ENCODE assay signal across 14 cellular contexts in genomic region chr21:15390049-15390448, GRCh38.
DNase-seq lines count a peak whose midpoint lies in the region; ATAC-seq and TF ChIP-seq lines count a peak whose summit lies in the region.
"Had no signal": no experiment of that assay in that cellular context is flagged by ENCODE, and none has a peak within 500 bp of the region (broad histone marks: within the 10 kb centered on the region; RNA-seq: fewer than 3 reads in every experiment).

No MANE protein-coding gene starts in this region.

- H3K27me3 ChIP-seq in mammary epithelial cell (ENCODE audit: insufficient read depth, low read length) (no peaks in the 10 kb centered on the region), foreskin keratinocyte (no peaks in the 10 kb centered on the region), SJCRH30 (no peaks in the 10 kb centered on the region)

- no peak overlapping the region for H2AFZ ChIP-seq in mammary epithelial cell (ENCODE audit: low read depth, low read length)
- H2AFZ ChIP-seq: GM23338 had no signal

- H3K9me3 ChIP-seq in mammary epithelial cell (replicated peaks; ENCODE audit: insufficient read depth, low read length) (no peaks in the 10 kb centered on the region), SJCRH30 (replicated peaks) (no peaks in the 10 kb centered on the region)
- H3K9me3 ChIP-seq: Caco-2 had no signal

- TF ChIP-seq CTCF in RWPE1 (conservative IDR thresholded peaks at IDR 0.05; ENCODE audit: low read depth) (no peak), mammary epithelial cell (conservative IDR thresholded peaks at IDR 0.05 in 1 of 2, IDR thresholded peaks at IDR 0.05 in 1 of 2; ENCODE audit: extremely low read depth in 1 of 2, insufficient read depth in 1 of 2, low read depth in 1 of 2, low read length in 2 of 2) (no peak), foreskin keratinocyte (conservative IDR thresholded peaks at IDR 0.05) (no peak)

- H3K27ac ChIP-seq in RWPE1 (no peak overlapping the region), mammary epithelial cell (ENCODE audit: insufficient read depth, low read depth, low read length) (no peak overlapping the region), foreskin keratinocyte (no peak overlapping the region), SJCRH30 (no peak overlapping the region)

- POLR2A ChIA-PET in RWPE1 (lab: Yijun Ruan, JAX; ENCODE audit: low non-redundant PET) = no interaction called here

- H3K4me1 ChIP-seq in mammary epithelial cell (ENCODE audit: insufficient read depth, low read length) (peaks cover 4% of the 10 kb centered on the region), foreskin keratinocyte (peaks cover 10% of the 10 kb centered on the region), SJCRH30 (no peaks in the 10 kb centered on the region)
- H3K4me1 ChIP-seq: Caco-2 had no signal

- no peaks in the 10 kb centered on the region for H3K79me2 ChIP-seq in mammary epithelial cell (ENCODE audit: insufficient read depth, low read length)

- dilution Hi-C loops in mammary epithelial cell (cut with HindIII; ENCODE audit: low sequenced_read_pairs) = no loop called here

- intact Hi-C loops in mammary epithelial cell (cut with micrococcal nuclease) (no loop called here), head of caudate nucleus (cut with DNase I) (no loop called here)

- no TSS peak for BruUV-seq in mammary epithelial cell (replicated peaks; lab: Mats Ljungman, UMichigan)

- CTCF ChIA-PET in RWPE1 (lab: Yijun Ruan, JAX) = no interaction called here
- CTCF ChIA-PET in mammary epithelial cell (lab: Charles Lee; ENCODE audit: low non-redundant PET) = no interaction called here

- H3K4me3 ChIP-seq in mammary epithelial cell (replicated peaks in 1 of 3; ENCODE audit: insufficient read depth in 1 of 3, low read depth in 2 of 3, low read length in 3 of 3) (no peak overlapping the region), SJCRH30 (no peak overlapping the region)
- H3K4me3 ChIP-seq: GM23338 had no signal

- in situ Hi-C loops in mammary epithelial cell (cut with MboI; ENCODE audit: low sequenced_read_pairs in 2 of 2) = no loop called here

- H3K4me2 ChIP-seq in mammary epithelial cell (ENCODE audit: insufficient read depth, low read depth, low read length) = peak overlapping the region; percentile 46
- H3K4me2 ChIP-seq: GM23338 had no signal

- WGBS in mammary epithelial cell (ENCODE audit: low coverage, missing lambda C conversion rate) = 50% methylated on average over 2 of the region's 2 CpGs

- DNase-seq in RWPE1 (ENCODE audit: low spot score) (peak; percentile 21), mammary epithelial cell (peak; percentile 64), foreskin keratinocyte (peak; percentile 18 to 62), head of caudate nucleus (no peak), SJCRH30 (no peak)
- DNase-seq: C1 segment of cervical spinal cord; Caco-2; CD4-positive, alpha-beta memory T cell; DMS153; DND-41; H9 had no signal

- H4K20me1 ChIP-seq in mammary epithelial cell (ENCODE audit: insufficient read depth, low read length) = no peaks in the 10 kb centered on the region

- no peak overlapping the region for H3K9ac ChIP-seq in mammary epithelial cell (ENCODE audit: insufficient read depth, low read length)

- H3K36me3 ChIP-seq in mammary epithelial cell (ENCODE audit: insufficient read depth, low read length) = no peaks in the 10 kb centered on the region
- H3K36me3 ChIP-seq in SJCRH30 = no peaks in the 10 kb centered on the region

- ATAC-seq in foreskin keratinocyte (peak; percentile 48), GM18861 (IDR thresholded peaks at IDR 0.05; ENCODE audit: unreplicated experiment) (no peak)
- ATAC-seq: GM23338, HCT116 had no signal

Comparison
In these comparisons a context has a peak if more than half of its experiments do, and no peak if none do; other contexts are left out.
1. DNase-seq: peak in RWPE1 (single experiment), mammary epithelial cell (single experiment) and foreskin keratinocyte (2 of 2); none in head of caudate nucleus (0 of 42) and SJCRH30 (0 of 2).